Comparison of ENCODE assay signal across 8 cellular contexts in genomic region chr1:36350659-36351171, GRCh38. TPM values are rescaled to one million over a fixed set of nuclear protein-coding genes. Genes with fewer than 3 reads are reported as not detected.
DNase-seq lines count a peak whose midpoint lies in the region; ATAC-seq and TF ChIP-seq lines count a peak whose summit lies in the region.

No MANE protein-coding gene starts in this region.

- no peak for ATAC-seq in GM18498 (IDR thresholded peaks at IDR 0.05; ENCODE audit: unreplicated experiment)
- ATAC-seq in GM19452 (IDR thresholded peaks at IDR 0.05; ENCODE audit: unreplicated experiment), result no peak

- peaks cover 32 to 50% of the 10 kb centered on the region in 2 experiments for H3K4me1 ChIP-seq in SK-N-SH (ENCODE audit: control insufficient read depth in 1 of 2, insufficient read depth in 2 of 2, low read depth in 1 of 2, low read length in 1 of 2)

- CTCF ChIA-PET in SK-N-SH (lab: Yijun Ruan, JAX), result interaction anchor here (0.7 to 7.4 kb wide), 7 partner anchors 8 to 786 kb away, joined by 3 to 86 read pairs (median 3); no protein-coding TSS in a partner anchor

- no peak for TF ChIP-seq RAD21 in SK-N-SH (IDR thresholded peaks at IDR 0.05; ENCODE audit: low read length)

- peak overlapping the region; percentile 80 for H3K4me2 ChIP-seq in SK-N-SH

- 21% methylated on average over 2 of the region's 12 CpGs for WGBS in SK-N-SH (ENCODE audit: low lambda C conversion rate)

- H2AFZ ChIP-seq in SK-N-SH (ENCODE audit: low read depth), result no peak overlapping the region

- POLR2A ChIA-PET in SK-N-SH (lab: Yijun Ruan, JAX), result interaction anchor here (2.0 kb wide), 2 partner anchors 10 to 15 kb away, joined by 4 to 10 read pairs; no protein-coding TSS in a partner anchor

- no peaks in the 10 kb centered on the region for H4K20me1 ChIP-seq in SK-N-SH (ENCODE audit: insufficient read depth)

- no peaks in the 10 kb centered on the region for H3K27me3 ChIP-seq in SK-N-SH (ENCODE audit: insufficient read depth)

- peak overlapping the region in 1 of 2 experiments; percentile 33; a peak in 1 of 4 replicates for H3K4me3 ChIP-seq in SK-N-SH (ENCODE audit: low read depth in 2 of 2, low read length in 1 of 2)

- H3F3A ChIP-seq in SK-N-SH (replicated peaks; ENCODE audit: insufficient read depth), result peaks cover 41% of the 10 kb centered on the region

- H3K79me2 ChIP-seq in SK-N-SH (ENCODE audit: insufficient read depth), result peaks cover 22% of the 10 kb centered on the region

- peak overlapping the region; percentile 96 to 100 for H3K27ac ChIP-seq in SK-N-SH (ENCODE audit: low read depth in 2 of 2, low read length in 1 of 2)

- peaks cover 34 to 51% of the 10 kb centered on the region in 2 experiments for H3K36me3 ChIP-seq in SK-N-SH (replicated peaks in 1 of 2; ENCODE audit: control insufficient read depth in 1 of 2, insufficient read depth in 2 of 2, low read length in 1 of 2)

- DNase-seq in AML-193 (lab: John Stamatoyannopoulos, UW) (peak; percentile 32 to 48), SK-N-SH (no peak), amniotic stem cell (lab: John Stamatoyannopoulos, UW) (peak; percentile 77), kidney tubule cell (ENCODE audit: low spot score) (peak; percentile 93), cerebellar nuclear complex (lab: John Stamatoyannopoulos, UW) (no peak)
- DNase-seq in stimulated activated naive CD4-positive, alpha-beta T cell treated with Interleukin-2 at 50 U/mL for 16 hours (lab: John Stamatoyannopoulos, UW), result peak; percentile 33

- H3K9ac ChIP-seq in SK-N-SH, result peak overlapping the region; percentile 86

- TF ChIP-seq CTCF in SK-N-SH (IDR thresholded peaks at IDR 0.05), result no peak

- no peaks in the 10 kb centered on the region for H3K9me2 ChIP-seq in SK-N-SH

- no peaks in the 10 kb centered on the region for H3K9me3 ChIP-seq in SK-N-SH

- TF ChIP-seq EP300 in SK-N-SH (IDR thresholded peaks at IDR 0.05; ENCODE audit: borderline replicate concordance in 1 of 2, low read depth in 1 of 2, low read length in 1 of 2), result peak in 1 of 2 experiments; percentile 90; a peak in 1 of 4 replicates

TF ChIP-seq in SK-N-SH, 30 proteins besides CTCF, POLR2A, EP300 and RAD21 (continues in another document):
- peak; percentile 68 for TF ChIP-seq TEAD4 (IDR thresholded peaks at IDR 0.05; ENCODE audit: borderline replicate concordance, insufficient read depth)
- TF ChIP-seq PBX3 (IDR thresholded peaks at IDR 0.05), result peak; percentile 70; the same call in 1 of the 2 replicates
- peak; percentile 76; the same call in 1 of the 2 replicates for TF ChIP-seq TCF12 (IDR thresholded peaks at IDR 0.05)
- no peak for TF ChIP-seq USF1 (IDR thresholded peaks at IDR 0.05; ENCODE audit: borderline replicate concordance, low read depth)
- TF ChIP-seq NFIC (IDR thresholded peaks at IDR 0.05; ENCODE audit: borderline replicate concordance), result peak; percentile 91
- TF ChIP-seq MXI1 (IDR thresholded peaks at IDR 0.05; ENCODE audit: low read depth, low read length), result no peak
- no peak for TF ChIP-seq IRF3 (IDR thresholded peaks at IDR 0.05; ENCODE audit: low read depth, low read length)
- TF ChIP-seq FOXJ3 (CRISPR knock-in tag; IDR thresholded peaks at IDR 0.05), result no peak
- no peak for TF ChIP-seq RFX5 (IDR thresholded peaks at IDR 0.05; ENCODE audit: low read length)
- no peak for TF ChIP-seq SMC3 (IDR thresholded peaks at IDR 0.05; ENCODE audit: low read depth, low read length)
- TF ChIP-seq RCOR1 (IDR thresholded peaks at IDR 0.05; ENCODE audit: low read length), result no peak
- no peak for TF ChIP-seq USF2 (IDR thresholded peaks at IDR 0.05; ENCODE audit: borderline replicate concordance, low read depth, low read length)
- peak; percentile 40; the same call in 1 of the 2 replicates for TF ChIP-seq ELF1 (IDR thresholded peaks at IDR 0.05)
- TF ChIP-seq EZH2phosphoT487 (IDR thresholded peaks at IDR 0.05; ENCODE audit: borderline replicate concordance, low read depth), result no peak
- TF ChIP-seq ZBTB33 (IDR thresholded peaks at IDR 0.05; ENCODE audit: borderline replicate concordance, low read depth), result peak; percentile 70; the same call in 1 of the 2 replicates
- no peak for TF ChIP-seq SIN3A (IDR thresholded peaks at IDR 0.05; ENCODE audit: borderline replicate concordance, low read depth, low read length)

RNA-seq across cellular contexts. Expression of gene EVA1B, which starts 27.3 kb away (rescaled TPM):
- polyA plus RNA-seq in SK-N-SH (2012; rRNA removed), result 34.1 and 38.9 TPM in 2 replicates
- polyA plus RNA-seq in SK-N-SH (2012; cell fraction: cytosol; rRNA removed), result 18.8 and 34.7 TPM in 2 replicates
- polyA plus RNA-seq in SK-N-SH (2012; cell fraction: nucleus; rRNA removed), result 15.4 and 32.2 TPM in 2 replicates

RNA-seq across cellular contexts. Expression of gene STK40, which starts 35.0 kb away (rescaled TPM):
- 39.0 and 43.3 TPM in 2 replicates for polyA plus RNA-seq in SK-N-SH (2012; rRNA removed)
- 26.2 and 35.3 TPM in 2 replicates for polyA plus RNA-seq in SK-N-SH (2012; cell fraction: cytosol; rRNA removed)
- 56.9 and 65.1 TPM in 2 replicates for polyA plus RNA-seq in SK-N-SH (2012; cell fraction: nucleus; rRNA removed)

RNA-seq across cellular contexts. Expression of gene SH3D21, which starts 44.5 kb away (rescaled TPM):
- polyA plus RNA-seq in SK-N-SH (2012; rRNA removed), result 1.6 and 1.8 TPM in 2 replicates
- polyA plus RNA-seq in SK-N-SH (2012; cell fraction: cytosol; rRNA removed), result 0.18 and 0.41 TPM in 2 replicates
- 11.4 and 16.6 TPM in 2 replicates for polyA plus RNA-seq in SK-N-SH (2012; cell fraction: nucleus; rRNA removed)

RNA-seq across cellular contexts. Expression of gene LSM10, which starts 47.0 kb away (rescaled TPM):
- 87.5 and 96.8 TPM in 2 replicates for polyA plus RNA-seq in SK-N-SH (2012; rRNA removed)
- polyA plus RNA-seq in SK-N-SH (2012; cell fraction: cytosol; rRNA removed), result 64.7 and 79.1 TPM in 2 replicates
- 40.1 and 40.2 TPM in 2 replicates for polyA plus RNA-seq in SK-N-SH (2012; cell fraction: nucleus; rRNA removed)

Comparison
In these comparisons a context has a peak if more than half of its experiments do, and no peak if none do; other contexts are left out.
1. DNase-seq: peak in AML-193 (2 of 2), amniotic stem cell (single experiment), kidney tubule cell (single experiment) and stimulated activated naive CD4-positive, alpha-beta T cell treated with Interleukin-2 at 50 U/mL for 16 hours (single experiment); none in SK-N-SH (single experiment) and cerebellar nuclear complex (0 of 2).